Comparison of ENCODE assay signal across 20 cellular contexts in the genomic region with DNA sequence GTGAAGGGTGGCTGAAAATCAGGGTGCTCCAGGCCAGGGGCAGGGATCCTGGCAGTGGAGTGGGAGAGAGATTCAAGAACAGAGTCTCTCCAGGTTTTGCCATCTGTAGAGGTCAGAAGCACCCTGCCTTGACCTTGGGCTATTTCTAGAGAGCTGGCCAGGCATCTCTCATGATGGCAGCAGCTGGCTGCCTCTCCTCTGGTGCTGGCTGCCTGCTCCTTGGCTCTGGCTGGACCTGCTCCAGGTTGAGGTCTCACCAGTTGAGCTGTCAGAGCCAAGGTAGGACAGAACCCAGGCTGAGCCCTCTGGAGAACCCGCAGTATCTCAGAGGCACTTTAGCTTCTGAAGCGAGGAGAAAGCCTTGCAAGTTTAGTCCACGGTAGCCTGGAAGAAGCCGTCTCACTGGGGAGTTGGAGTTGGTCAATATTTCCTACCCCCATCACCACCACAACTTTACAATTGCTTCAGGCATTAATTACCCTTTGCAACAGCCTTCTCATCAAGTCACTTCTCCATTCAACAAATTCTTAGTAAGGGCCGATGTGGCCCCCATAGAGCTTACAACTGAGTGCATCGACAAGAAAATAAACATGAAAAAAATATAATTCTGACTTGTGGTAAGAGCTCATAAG. TPM values are rescaled to one million over a fixed set of nuclear protein-coding genes. Genes with fewer than 3 reads are reported as not detected.
"Had no signal": no experiment of that assay in that cellular context is flagged by ENCODE, and none has a peak within 500 bp of the region (broad histone marks: within the 10 kb centered on the region; RNA-seq: fewer than 3 reads in every experiment).

No MANE protein-coding gene starts in this region.

- H3K27me3 ChIP-seq: sigmoid colon had no signal

- DNase-seq: activated CD4-positive, alpha-beta T cell treated with anti-CD3 and anti-CD28 coated beads for 1 hour; activated CD4-positive, alpha-beta T cell treated with anti-CD3 and anti-CD28 coated beads, Interleukin-2, amount 50 U/mL, for 4 hours; activated naive CD4-positive, alpha-beta T cell treated with anti-CD3 and anti-CD28 coated beads, Interleukin-2, amount 50 U/mL, for 16 hours; activated T-cell treated with anti-CD3 and anti-CD28 coated beads, Interleukin-2, amount 50 U/mL, for 1 hour; hypothalamus; kidney; mesendoderm; sigmoid colon; stimulated activated CD4-positive, alpha-beta T cell treated with anti-CD3 and anti-CD28 coated beads, Interleukin-1b, Interleukin-23, amount 100 ng/mL, for 48 hours; T-helper 1 cell; T1000 had no signal

- ATAC-seq: esophagus mucosa had no signal

- H3K4me3 ChIP-seq: sigmoid colon, thoracic aorta had no signal

- H3K27ac ChIP-seq: sigmoid colon, thoracic aorta had no signal

- H3K9me3 ChIP-seq: sigmoid colon, thoracic aorta had no signal

- H3K36me3 ChIP-seq: sigmoid colon, thoracic aorta had no signal

RNA-seq across cellular contexts. Expression of gene GNLY, which starts 25.6 kb away (rescaled TPM):
- total RNA-seq: glomerular endothelial cell, osteoblast, pulmonary artery endothelial cell, urinary bladder had no signal
- polyA plus RNA-seq: neural cell had no signal

RNA-seq across cellular contexts. Expression of gene SFTPB, which starts 51.7 kb away (rescaled TPM):
- total RNA-seq: activated T-helper 2 cell treated with anti-CD3 and anti-CD28 coated beads, Interferon-gamma antibody, Interleukin-2, Interleukin-4, amounts not matched to agents 10 μg/mL and 5 μg/mL and 100 μg/mL, durations not matched to agents 14 hours and 24 hours and 36 hours; glomerular endothelial cell; liver; osteoblast; pulmonary artery endothelial cell; sigmoid colon; thoracic aorta; urinary bladder had no signal
- polyA plus RNA-seq: liver, neural cell, urinary bladder had no signal
